ENCODE assay signal across 13 cellular contexts in genomic region chr11:34570584-34570983, GRCh38. TPM values are rescaled to one million over a fixed set of nuclear protein-coding genes. Genes with fewer than 3 reads are reported as not detected.
A peak's percentile ranks its signal among the peaks of the same experiment; 100 is the strongest.
DNase-seq lines count a peak whose midpoint lies in the region; ATAC-seq and TF ChIP-seq lines count a peak whose summit lies in the region.
"Had no signal": no experiment of that assay in that cellular context is flagged by ENCODE, and none has a peak within 500 bp of the region (broad histone marks: within the 10 kb centered on the region; RNA-seq: fewer than 3 reads in every experiment).

No MANE protein-coding gene starts in this region.

- H3K9me3 ChIP-seq in PC-9 (ENCODE audit: insufficient read depth, low read depth) (no peaks in the 10 kb centered on the region), stomach (no peaks in the 10 kb centered on the region), vagina (no peaks in the 10 kb centered on the region)

- H2AFZ ChIP-seq in PC-9, result no peak overlapping the region

- no peaks in the 10 kb centered on the region for H4K20me1 ChIP-seq in PC-9 (ENCODE audit: insufficient read depth)

- H3K4me3 ChIP-seq in PC-9 (peak overlapping the region; percentile 7; the same call in 1 of the 2 replicates), epithelial cell of esophagus (ENCODE audit: low read length) (no peak overlapping the region), stomach (no peak overlapping the region), vagina (no peak overlapping the region)

- CTCF ChIA-PET in PC-9 (lab: Charles Lee), result interaction anchor here (0.5 to 1.0 kb wide), 6 partner anchors 58 to 537 kb away, joined by 3 to 5 read pairs (median 3); partner anchors contain the start of gene ELF5

- no peak for TF ChIP-seq EP300 in stomach (IDR thresholded peaks at IDR 0.05)

- H3F3A ChIP-seq in PC-9 (ENCODE audit: insufficient read depth, low read depth), result peaks cover 26% of the 10 kb centered on the region

- ATAC-seq in HG02798 (IDR thresholded peaks at IDR 0.05; ENCODE audit: poor library complexity, unreplicated experiment) (no peak), GM19397 (IDR thresholded peaks at IDR 0.05; ENCODE audit: unreplicated experiment) (no peak)
- ATAC-seq: left cardiac atrium had no signal

- 33 to 56% (median 47%) methylated on average over 5 of the region's 5 CpGs for whole genome bisulfite sequencing in stomach, 5 donors

- peak overlapping the region; percentile 59 for H3K4me2 ChIP-seq in PC-9

- H3K4me1 ChIP-seq in PC-9 (replicated peaks; ENCODE audit: insufficient read depth), result peaks cover 18% of the 10 kb centered on the region
- no peaks in the 10 kb centered on the region for H3K4me1 ChIP-seq in stomach
- H3K4me1 ChIP-seq in vagina, result no peaks in the 10 kb centered on the region

- BruUV-seq in PC-9 (replicated peaks; lab: Mats Ljungman, UMichigan), result no TSS peak

- H3K36me3 ChIP-seq in PC-9 (ENCODE audit: low read depth) (no peaks in the 10 kb centered on the region), stomach (no peaks in the 10 kb centered on the region), vagina (no peaks in the 10 kb centered on the region)

- DNase-seq in activated T-cell treated with anti-CD3 and anti-CD28 coated beads for 48 hours (ENCODE audit: low read depth) (peak; percentile 15), PC-9 (peak; percentile 87 to 99), epithelial cell of esophagus (ENCODE audit: low read depth) (peak; percentile 94), stomach (peak; percentile 51), vagina (ENCODE audit: extremely low spot score in 2 of 2) (no peak)
- no peak for DNase-seq in activated T-cell treated with anti-CD3 and anti-CD28 coated beads, Interleukin-2, amount 50 U/mL, for 1 hour
- DNase-seq: central memory CD4-positive, alpha-beta T cell; GDM1; left cardiac atrium; NCI-H510A; occipital lobe had no signal

- TF ChIP-seq CTCF in PC-9 (conservative IDR thresholded peaks at IDR 0.05) (no peak), epithelial cell of esophagus (IDR thresholded peaks at IDR 0.05; ENCODE audit: insufficient read depth, low read depth, low read length, missing control alignments) (no peak), stomach (IDR thresholded peaks at IDR 0.05) (no peak), vagina (IDR thresholded peaks at IDR 0.05) (no peak)

- H3K27me3 ChIP-seq in PC-9 (ENCODE audit: insufficient read depth, low read depth) (no peaks in the 10 kb centered on the region), stomach (peaks cover 0 to 16% (median 0%) of the 10 kb centered on the region in 3 donors), vagina (no peaks in the 10 kb centered on the region)

- TF ChIP-seq POLR2A in stomach (IDR thresholded peaks at IDR 0.05) (no peak), vagina (IDR thresholded peaks at IDR 0.05) (no peak)

- POLR2A ChIA-PET in PC-9 (lab: Charles Lee; ENCODE audit: unreplicated experiment), result interaction anchor here (0.5 to 0.7 kb wide), 8 partner anchors 13 to 756 kb away, joined by 4 to 13 read pairs (median 6); no protein-coding TSS in a partner anchor

- peak overlapping the region; percentile 70 for H3K27ac ChIP-seq in PC-9
- H3K27ac ChIP-seq in stomach, result no peak overlapping the region
- H3K27ac ChIP-seq in vagina, result no peak overlapping the region

- H3K9me2 ChIP-seq in PC-9 (ENCODE audit: insufficient read depth), result no peaks in the 10 kb centered on the region

- H3K79me2 ChIP-seq in PC-9 (ENCODE audit: low read depth), result no peaks in the 10 kb centered on the region

- intact Hi-C loops in PC-9 (cut with micrococcal nuclease; ENCODE audit: unreplicated experiment), result loop anchor here (2.0 to 10.0 kb wide), 3 partner anchors 34 to 186 kb away; no protein-coding TSS in a partner anchor
- intact Hi-C loops in stomach (cut with DNase I; ENCODE audit: low total_unique reads), result no loop called here
- intact Hi-C loops in vagina (cut with DNase I), result no loop called here

RNA-seq across cellular contexts. Expression of gene EHF, which starts 50.3 kb away (rescaled TPM):
- total RNA-seq in PC-9 (2021) (85.7 and 118 TPM in 2 replicates), stomach (100 to 1,000 TPM in 3 of 5 donors, 10 to 100 TPM in 2; 36.2 to 142 (median 113) TPM), vagina (121 TPM)
- 10 to 100 TPM; 15.5 to 22.8 (median 19.4) TPM for polyA plus RNA-seq in stomach

RNA-seq across cellular contexts. Expression of gene ELF5, which starts 57.0 kb away (rescaled TPM):
- total RNA-seq in PC-9 (2021) (0.38 and 0.61 TPM in 2 replicates), stomach (under 1 TPM in 1 of 5 donors, not detected in 4; 0.55 TPM), vagina (not detected)
- polyA plus RNA-seq in stomach, result under 1 TPM in 2 of 3 donors, not detected in 1; 0.19 to 0.78 TPM
- total RNA-seq: left cardiac atrium, occipital lobe had no signal

Comparison
In these comparisons a context has a peak if more than half of its experiments do, and no peak if none do; other contexts are left out.
1. DNase-seq: peak in activated T-cell treated with anti-CD3 and anti-CD28 coated beads for 48 hours (single experiment), PC-9 (2 of 2), epithelial cell of esophagus (single experiment) and stomach (single experiment); none in activated T-cell treated with anti-CD3 and anti-CD28 coated beads, Interleukin-2, amount 50 U/mL, for 1 hour (single experiment) and vagina (0 of 2).